Comparison of ENCODE assay signal across 2 cellular contexts in genomic region chrX:53321216-53321942, GRCh38.
TF ChIP-seq lines count a peak whose summit lies in the region.

No MANE protein-coding gene starts in this region.

TF ChIP-seq in A549, 52 proteins besides CTCF, POLR2A, EP300 and RAD21 (continued from another document):
- TF ChIP-seq, protein P1, sequence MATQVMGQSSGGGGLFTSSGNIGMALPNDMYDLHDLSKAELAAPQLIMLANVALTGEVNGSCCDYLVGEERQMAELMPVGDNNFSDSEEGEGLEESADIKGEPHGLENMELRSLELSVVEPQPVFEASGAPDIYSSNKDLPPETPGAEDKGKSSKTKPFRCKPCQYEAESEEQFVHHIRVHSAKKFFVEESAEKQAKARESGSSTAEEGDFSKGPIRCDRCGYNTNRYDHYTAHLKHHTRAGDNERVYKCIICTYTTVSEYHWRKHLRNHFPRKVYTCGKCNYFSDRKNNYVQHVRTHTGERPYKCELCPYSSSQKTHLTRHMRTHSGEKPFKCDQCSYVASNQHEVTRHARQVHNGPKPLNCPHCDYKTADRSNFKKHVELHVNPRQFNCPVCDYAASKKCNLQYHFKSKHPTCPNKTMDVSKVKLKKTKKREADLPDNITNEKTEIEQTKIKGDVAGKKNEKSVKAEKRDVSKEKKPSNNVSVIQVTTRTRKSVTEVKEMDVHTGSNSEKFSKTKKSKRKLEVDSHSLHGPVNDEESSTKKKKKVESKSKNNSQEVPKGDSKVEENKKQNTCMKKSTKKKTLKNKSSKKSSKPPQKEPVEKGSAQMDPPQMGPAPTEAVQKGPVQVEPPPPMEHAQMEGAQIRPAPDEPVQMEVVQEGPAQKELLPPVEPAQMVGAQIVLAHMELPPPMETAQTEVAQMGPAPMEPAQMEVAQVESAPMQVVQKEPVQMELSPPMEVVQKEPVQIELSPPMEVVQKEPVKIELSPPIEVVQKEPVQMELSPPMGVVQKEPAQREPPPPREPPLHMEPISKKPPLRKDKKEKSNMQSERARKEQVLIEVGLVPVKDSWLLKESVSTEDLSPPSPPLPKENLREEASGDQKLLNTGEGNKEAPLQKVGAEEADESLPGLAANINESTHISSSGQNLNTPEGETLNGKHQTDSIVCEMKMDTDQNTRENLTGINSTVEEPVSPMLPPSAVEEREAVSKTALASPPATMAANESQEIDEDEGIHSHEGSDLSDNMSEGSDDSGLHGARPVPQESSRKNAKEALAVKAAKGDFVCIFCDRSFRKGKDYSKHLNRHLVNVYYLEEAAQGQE (IDR thresholded peaks at IDR 0.05), result no peak
- TF ChIP-seq FOSB (CRISPR knock-in tag; IDR thresholded peaks at IDR 0.05) (no peak), BHLHE40 (IDR thresholded peaks at IDR 0.05; ENCODE audit: low read depth, low read length) (no peak), ZFP36 (IDR thresholded peaks at IDR 0.05; ENCODE audit: borderline replicate concordance, partially characterized antibody) (no peak), CEBPB (IDR thresholded peaks at IDR 0.05) (no peak), RNF2 (IDR thresholded peaks at IDR 0.05; ENCODE audit: borderline replicate concordance, low read depth) (no peak), MYC (IDR thresholded peaks at IDR 0.05; ENCODE audit: borderline replicate concordance, low read length) (no peak), HDAC2 (IDR thresholded peaks at IDR 0.05) (no peak), CHD4 (IDR thresholded peaks at IDR 0.05; ENCODE audit: borderline replicate concordance) (no peak), HOXB5 (CRISPR knock-in tag; IDR thresholded peaks at IDR 0.05) (no peak)
- TF ChIP-seq, protein P2, sequence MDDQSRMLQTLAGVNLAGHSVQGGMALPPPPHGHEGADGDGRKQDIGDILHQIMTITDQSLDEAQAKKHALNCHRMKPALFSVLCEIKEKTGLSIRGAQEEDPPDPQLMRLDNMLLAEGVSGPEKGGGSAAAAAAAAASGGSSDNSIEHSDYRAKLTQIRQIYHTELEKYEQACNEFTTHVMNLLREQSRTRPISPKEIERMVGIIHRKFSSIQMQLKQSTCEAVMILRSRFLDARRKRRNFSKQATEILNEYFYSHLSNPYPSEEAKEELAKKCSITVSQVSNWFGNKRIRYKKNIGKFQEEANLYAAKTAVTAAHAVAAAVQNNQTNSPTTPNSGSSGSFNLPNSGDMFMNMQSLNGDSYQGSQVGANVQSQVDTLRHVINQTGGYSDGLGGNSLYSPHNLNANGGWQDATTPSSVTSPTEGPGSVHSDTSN (IDR thresholded peaks at IDR 0.05), result no peak

TF ChIP-seq in liver, 16 proteins besides CTCF, POLR2A, EP300 and RAD21 (continued from another document):
- TF ChIP-seq HNF4A (conservative IDR thresholded peaks at IDR 0.05), result no peak
TF ChIP-seq in liver: peak in this region for 0.
